Comparison of ENCODE assay signal across 21 cellular contexts in the genomic region with DNA sequence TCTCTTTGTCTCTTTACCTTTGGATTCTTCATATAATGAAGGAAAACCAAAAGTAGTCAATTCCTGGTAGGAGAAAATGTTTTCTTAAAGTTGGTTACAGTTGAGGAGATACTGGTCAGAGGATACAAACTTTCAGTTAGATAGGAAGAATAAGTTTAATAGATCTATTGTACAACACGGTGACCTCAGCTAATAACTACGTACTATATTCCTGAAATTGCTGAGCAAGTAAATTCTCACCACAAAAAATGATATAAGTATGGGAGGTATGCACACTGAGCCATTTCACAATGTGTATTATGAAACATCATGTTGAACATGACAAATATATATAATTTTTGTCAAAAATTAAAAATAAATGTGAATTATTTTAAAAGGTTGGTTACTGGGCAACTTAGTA.
"Had no signal": no experiment of that assay in that cellular context is flagged by ENCODE, and none has a peak within 500 bp of the region (broad histone marks: within the 10 kb centered on the region; RNA-seq: fewer than 3 reads in every experiment).

No MANE protein-coding gene starts in this region.

- H3K27me3 Mint-ChIP-seq: activated CD8-positive, alpha-beta memory T cell treated with anti-CD3 and anti-CD28 coated beads, Interleukin-2, amount 10 ng/mL, durations not matched to agents 7 days and 5 days; activated naive CD8-positive, alpha-beta T cell treated with anti-CD3 and anti-CD28 coated beads, Interleukin-2, amount 50 U/mL, for 24 hours; effector memory CD8-positive, alpha-beta T cell; stimulated activated naive CD8-positive, alpha-beta T cell treated with anti-CD3 and anti-CD28 coated beads, Interleukin-15, amount 100 ng/mL, for 72 hours had no signal

- DNase-seq: activated CD4-positive, alpha-beta T cell treated with anti-CD3 and anti-CD28 coated beads for 1 hour; activated CD4-positive, alpha-beta T cell treated with anti-CD3 and anti-CD28 coated beads, Interleukin-2, amount 50 U/mL, for 4 hours; activated CD8-positive, alpha-beta memory T cell treated with anti-CD3 and anti-CD28 coated beads, Interleukin-2, amount 10 ng/mL, durations not matched to agents 7 days and 5 days; activated naive CD4-positive, alpha-beta T cell treated with anti-CD3 and anti-CD28 coated beads for 36 hours; activated naive CD8-positive, alpha-beta T cell treated with anti-CD3 and anti-CD28 coated beads, Interleukin-2, amount 50 U/mL, for 24 hours; effector memory CD8-positive, alpha-beta T cell; hypothalamus; midbrain; nephron progenitor cell; occipital lobe; stimulated activated CD4-positive, alpha-beta T cell treated with anti-CD3 and anti-CD28 coated beads, Interleukin-15, amount 100 ng/mL, for 24 hours; stimulated activated CD4-positive, alpha-beta T cell treated with anti-CD3 and anti-CD28 coated beads, Interleukin-4, amount 100 ng/mL, for 1 hour; stimulated activated naive CD8-positive, alpha-beta T cell treated with anti-CD3 and anti-CD28 coated beads, Interleukin-15, amount 100 ng/mL, for 72 hours; SW 1271; T-helper 2 cell; transverse colon had no signal

- H3K9me3 ChIP-seq: suprapubic skin, transverse colon had no signal

- FAIRE-seq: frontal cortex, keratinocyte had no signal

- H3K36me3 ChIP-seq: suprapubic skin, transverse colon had no signal

- H3K4me3 ChIP-seq: suprapubic skin, transverse colon had no signal

- H3K27ac ChIP-seq: suprapubic skin, transverse colon, VCaP had no signal

- H3K4me3 Mint-ChIP-seq: activated CD8-positive, alpha-beta memory T cell treated with anti-CD3 and anti-CD28 coated beads, Interleukin-2, amount 10 ng/mL, durations not matched to agents 7 days and 5 days; activated naive CD4-positive, alpha-beta T cell treated with anti-CD3 and anti-CD28 coated beads for 36 hours; activated naive CD8-positive, alpha-beta T cell treated with anti-CD3 and anti-CD28 coated beads, Interleukin-2, amount 50 U/mL, for 24 hours; effector memory CD8-positive, alpha-beta T cell; nephron progenitor cell; stimulated activated naive CD8-positive, alpha-beta T cell treated with anti-CD3 and anti-CD28 coated beads, Interleukin-15, amount 100 ng/mL, for 72 hours had no signal

- H3K9me3 Mint-ChIP-seq: activated naive CD4-positive, alpha-beta T cell treated with anti-CD3 and anti-CD28 coated beads for 36 hours; activated naive CD8-positive, alpha-beta T cell treated with anti-CD3 and anti-CD28 coated beads, Interleukin-2, amount 50 U/mL, for 24 hours; effector memory CD8-positive, alpha-beta T cell; nephron progenitor cell; stimulated activated naive CD8-positive, alpha-beta T cell treated with anti-CD3 and anti-CD28 coated beads, Interleukin-15, amount 100 ng/mL, for 72 hours had no signal

- H3K27me3 ChIP-seq: suprapubic skin, transverse colon had no signal

- ATAC-seq: activated CD8-positive, alpha-beta memory T cell treated with anti-CD3 and anti-CD28 coated beads, Interleukin-2, amount 10 ng/mL, durations not matched to agents 7 days and 5 days; activated naive CD8-positive, alpha-beta T cell treated with anti-CD3 and anti-CD28 coated beads, Interleukin-2, amount 50 U/mL, for 24 hours; effector memory CD8-positive, alpha-beta T cell; left lobe of liver; stimulated activated naive CD8-positive, alpha-beta T cell treated with anti-CD3 and anti-CD28 coated beads, Interleukin-15, amount 100 ng/mL, for 72 hours had no signal

- H3K27ac Mint-ChIP-seq: activated CD8-positive, alpha-beta memory T cell treated with anti-CD3 and anti-CD28 coated beads, Interleukin-2, amount 10 ng/mL, durations not matched to agents 7 days and 5 days; activated naive CD4-positive, alpha-beta T cell treated with anti-CD3 and anti-CD28 coated beads for 36 hours; activated naive CD8-positive, alpha-beta T cell treated with anti-CD3 and anti-CD28 coated beads, Interleukin-2, amount 50 U/mL, for 24 hours; effector memory CD8-positive, alpha-beta T cell; nephron progenitor cell; stimulated activated naive CD8-positive, alpha-beta T cell treated with anti-CD3 and anti-CD28 coated beads, Interleukin-15, amount 100 ng/mL, for 72 hours had no signal
